Comparison of ENCODE assay signal across 32 cellular contexts in genomic region chr22:35115515-35115914, GRCh38. TPM values are rescaled to one million over a fixed set of nuclear protein-coding genes. Genes with fewer than 3 reads are reported as not detected.
"Had no signal": no experiment of that assay in that cellular context is flagged by ENCODE, and none has a peak within 500 bp of the region (broad histone marks: within the 10 kb centered on the region; RNA-seq: fewer than 3 reads in every experiment).

No MANE protein-coding gene starts in this region.

- H3K4me1 ChIP-seq: heart right ventricle, left ventricle myocardium inferior, parathyroid adenoma, psoas muscle, sigmoid colon, tibial nerve, uterus had no signal

- H3K4me3 ChIP-seq: heart right ventricle, hepatocyte, left ventricle myocardium inferior, lung, mucosa of descending colon, psoas muscle, sigmoid colon, smooth muscle cell, tibial nerve, uterus had no signal

- H3K4me3 Mint-ChIP-seq: naive thymus-derived CD4-positive, alpha-beta T cell; natural killer cell treated with Interleukin-12 subunit alpha and Interleukin-12 subunit beta and Interleukin-15 and Interleukin-18, amount 100 ng/mL, for 72 hours; neural crest cell; stimulated activated memory B cell treated with anti-CD40 and anti-IgM and Interleukin-4, amounts not matched to agents 10 μg/mL and 1 μg/mL and 100 μg/mL, for 72 hours; stimulated activated naive CD8-positive, alpha-beta T cell treated with anti-CD3 and anti-CD28 coated beads, Interleukin-15, amount 100 ng/mL, for 72 hours; type B pancreatic cell had no signal

- H3K4me2 ChIP-seq: hepatocyte, smooth muscle cell had no signal

- H3K9ac ChIP-seq: parathyroid adenoma had no signal

- H3K9me3 ChIP-seq: heart right ventricle, left ventricle myocardium inferior, mucosa of descending colon, psoas muscle, sigmoid colon, tibial nerve, uterus had no signal

- H3K27me3 ChIP-seq: hepatocyte, sigmoid colon, tibial nerve, uterus had no signal

- H3K27me3 Mint-ChIP-seq: type B pancreatic cell had no signal

- DNase-seq: heart right ventricle; left ventricle myocardium inferior; mesendoderm; midbrain; mucosa of descending colon; naive thymus-derived CD4-positive, alpha-beta T cell; occipital lobe; psoas muscle; sigmoid colon; stimulated activated CD4-positive, alpha-beta T cell treated with anti-CD3 and anti-CD28 coated beads, Interleukin-1b, Interleukin-23, amount 100 ng/mL, for 48 hours; stimulated activated CD4-positive, alpha-beta T cell treated with anti-CD3 and anti-CD28 coated beads, Interleukin-2, amount 100 ng/mL, for 48 hours; stimulated activated CD4-positive, alpha-beta T cell treated with anti-CD3 and anti-CD28 coated beads, Interleukin-4, amount 100 ng/mL, for 4 hours; stimulated activated CD8-positive, alpha-beta memory T cell treated with anti-CD3 and anti-CD28 coated beads, Interleukin-4, amount 100 ng/mL, for 48 hours; stimulated activated naive CD4-positive, alpha-beta T cell treated with Interleukin-2 at 50 U/mL for 16 hours; stimulated activated naive CD8-positive, alpha-beta T cell treated with anti-CD3 and anti-CD28 coated beads, Interleukin-15, amount 100 ng/mL, for 72 hours; substantia nigra; uterus had no signal

- H3K4me1 Mint-ChIP-seq: naive thymus-derived CD4-positive, alpha-beta T cell; neural crest cell; stimulated activated naive CD8-positive, alpha-beta T cell treated with anti-CD3 and anti-CD28 coated beads, Interleukin-15, amount 100 ng/mL, for 72 hours had no signal

- H3K36me3 ChIP-seq: heart right ventricle, left ventricle myocardium inferior, sigmoid colon, tibial nerve, uterus had no signal

- H3K27ac ChIP-seq: heart right ventricle, hepatocyte, left ventricle myocardium inferior, parathyroid adenoma, psoas muscle, sigmoid colon, tibial nerve, uterus had no signal

- H3K36me3 Mint-ChIP-seq: naive thymus-derived CD4-positive, alpha-beta T cell; natural killer cell treated with Interleukin-12 subunit alpha and Interleukin-12 subunit beta and Interleukin-15 and Interleukin-18, amount 100 ng/mL, for 72 hours; stimulated activated memory B cell treated with anti-CD40 and anti-IgM and Interleukin-4, amounts not matched to agents 10 μg/mL and 1 μg/mL and 100 μg/mL, for 72 hours; type B pancreatic cell had no signal

- H3K9me3 Mint-ChIP-seq: naive thymus-derived CD4-positive, alpha-beta T cell; natural killer cell treated with Interleukin-12 subunit alpha and Interleukin-12 subunit beta and Interleukin-15 and Interleukin-18, amount 100 ng/mL, for 72 hours; neural crest cell; stimulated activated memory B cell treated with anti-CD40 and anti-IgM and Interleukin-4, amounts not matched to agents 10 μg/mL and 1 μg/mL and 100 μg/mL, for 72 hours; stimulated activated naive CD8-positive, alpha-beta T cell treated with anti-CD3 and anti-CD28 coated beads, Interleukin-15, amount 100 ng/mL, for 72 hours; type B pancreatic cell had no signal

- H3K27ac Mint-ChIP-seq: naive thymus-derived CD4-positive, alpha-beta T cell; natural killer cell treated with Interleukin-12 subunit alpha and Interleukin-12 subunit beta and Interleukin-15 and Interleukin-18, amount 100 ng/mL, for 72 hours; stimulated activated memory B cell treated with anti-CD40 and anti-IgM and Interleukin-4, amounts not matched to agents 10 μg/mL and 1 μg/mL and 100 μg/mL, for 72 hours; type B pancreatic cell had no signal

RNA-seq across cellular contexts. Expression of gene ISX, which starts 49.6 kb away (rescaled TPM):
- total RNA-seq: heart right ventricle; kidney epithelial cell; left ventricle myocardium inferior; lung; myocyte; naive thymus-derived CD4-positive, alpha-beta T cell; natural killer cell treated with Interleukin-12 subunit alpha and Interleukin-12 subunit beta and Interleukin-15 and Interleukin-18, amount 100 ng/mL, for 72 hours; neural crest cell; occipital lobe; osteocyte; posterior vena cava; psoas muscle; smooth muscle cell; temporal lobe; tibial nerve; ureter had no signal
- polyA plus RNA-seq: heart right ventricle; lung; naive thymus-derived CD4-positive, alpha-beta T cell; smooth muscle cell had no signal
